18 cellular contexts compared by ENCODE assay signal in genomic region chr2:33084433-33084832, GRCh38.
DNase-seq lines count a peak whose midpoint lies in the region; ATAC-seq and TF ChIP-seq lines count a peak whose summit lies in the region.
"Had no signal": no experiment of that assay in that cellular context is flagged by ENCODE, and none has a peak within 500 bp of the region (broad histone marks: within the 10 kb centered on the region; RNA-seq: fewer than 3 reads in every experiment).

No MANE protein-coding gene starts in this region.

- H3K9ac ChIP-seq in BLaER1 treated with 17β-estradiol and CSF1 and Interleukin-3, amounts not matched to agents 10 nM and 100 nM = no peak overlapping the region
- H3K9ac ChIP-seq in neuronal stem cell (ENCODE audit: low read depth, low read length, poor library complexity) = no peak overlapping the region

- H3K9me3 ChIP-seq in BLaER1 treated with 17β-estradiol and CSF1 and Interleukin-3, amounts not matched to agents 10 nM and 100 nM (replicated peaks in 1 of 11) = peaks cover 11 to 28% (median 21%) of the 10 kb centered on the region in 11 experiments; a peak in 19 of 22 replicates
- peaks cover 0 to 5% of the 10 kb centered on the region in 2 donors for H3K9me3 ChIP-seq in neuronal stem cell (replicated peaks in 1 of 2; ENCODE audit: control insufficient read depth in 2 of 2, insufficient read depth in 1 of 2, low read depth in 1 of 2, low read length in 2 of 2)
- H3K9me3 ChIP-seq: Peyer's patch had no signal

- no peak overlapping the region for H4K8ac ChIP-seq in neuronal stem cell (ENCODE audit: low read depth, low read length)

- H3K4me2 ChIP-seq in BLaER1 treated with 17β-estradiol and CSF1 and Interleukin-3, amounts not matched to agents 10 nM and 100 nM = peak overlapping the region; percentile 0 to 52 (median 34); a peak in 17 of 22 replicates
- no peak overlapping the region for H3K4me2 ChIP-seq in neuronal stem cell (ENCODE audit: insufficient read depth, low read length, poor library complexity, severe bottlenecking)

- WGBS in neuronal stem cell (ENCODE audit: extremely low coverage in 2 of 2, insufficient read length in 2 of 2, insufficient replicate concordance in 1 of 2), 2 donors = no CpG with 5 or more reads among the region's 7 CpGs

- no peak overlapping the region for H2BK12ac ChIP-seq in neuronal stem cell (ENCODE audit: low read length)

- no peak overlapping the region for H4K91ac ChIP-seq in neuronal stem cell (ENCODE audit: low read depth, low read length, poor library complexity)

- POLR2A ChIA-PET in naive thymus-derived CD8-positive, alpha-beta T cell (lab: Charles Lee) = no interaction called here

- peak overlapping the region; percentile 36 for H2AFZ ChIP-seq in neuronal stem cell (ENCODE audit: low read length)

- ATAC-seq in naive thymus-derived CD8-positive, alpha-beta T cell = no peak
- ATAC-seq: HCT116, SK-N-SH treated with all-trans-retinoic acid at 6 μM for 48 hours had no signal

- H3K14ac ChIP-seq in neuronal stem cell (ENCODE audit: low read length) = no peak overlapping the region

- no peak for TF ChIP-seq CTCF in brain (conservative IDR thresholded peaks at IDR 0.05)

- no peak overlapping the region for H3K4ac ChIP-seq in neuronal stem cell (ENCODE audit: low read length)

- H3K36me3 Mint-ChIP-seq in brain = peaks cover 5% of the 10 kb centered on the region
- H3K36me3 Mint-ChIP-seq in naive thymus-derived CD8-positive, alpha-beta T cell = no peaks in the 10 kb centered on the region

- no peak overlapping the region for H3K23ac ChIP-seq in neuronal stem cell (ENCODE audit: low read depth, low read length, poor library complexity)

- peak overlapping the region; percentile 35 to 66 (median 54) for H3K27ac Mint-ChIP-seq in brain
- H3K27ac Mint-ChIP-seq in naive thymus-derived CD8-positive, alpha-beta T cell = no peak overlapping the region

- no peak overlapping the region for H3K18ac ChIP-seq in neuronal stem cell (ENCODE audit: low read length)

- H2AK5ac ChIP-seq in neuronal stem cell (ENCODE audit: low read depth, low read length) = no peak overlapping the region

- peaks cover 0 to 4% (median 2%) of the 10 kb centered on the region in 5 experiments for H3K9me3 Mint-ChIP-seq in brain
- H3K9me3 Mint-ChIP-seq in naive thymus-derived CD8-positive, alpha-beta T cell = peaks cover 0 to 1% (median 0%) of the 10 kb centered on the region in 9 donors

- H3K27me3 Mint-ChIP-seq in brain = no peaks in the 10 kb centered on the region
- peaks cover 2 to 29% (median 13%) of the 10 kb centered on the region in 5 donors for H3K27me3 Mint-ChIP-seq in naive thymus-derived CD8-positive, alpha-beta T cell

- peak overlapping the region in 1 of 5 experiments; percentile 49 for H3K4me3 Mint-ChIP-seq in brain
- H3K4me3 Mint-ChIP-seq in naive thymus-derived CD8-positive, alpha-beta T cell = no peak overlapping the region

- H3K79me1 ChIP-seq in neuronal stem cell (ENCODE audit: low read depth, low read length) = no peaks in the 10 kb centered on the region

- no peak overlapping the region for H3K27ac ChIP-seq in BLaER1 treated with 17β-estradiol and CSF1 and Interleukin-3, amounts not matched to agents 10 nM and 100 nM
- no peak overlapping the region for H3K27ac ChIP-seq in neuronal stem cell (replicated peaks; ENCODE audit: low read length)
- H3K27ac ChIP-seq: Peyer's patch had no signal

- H2BK15ac ChIP-seq in neuronal stem cell (ENCODE audit: low read length) = no peak overlapping the region

- peaks cover 40% of the 10 kb centered on the region for H3K4me1 Mint-ChIP-seq in brain
- peaks cover 0 to 13% (median 0%) of the 10 kb centered on the region in 4 donors for H3K4me1 Mint-ChIP-seq in naive thymus-derived CD8-positive, alpha-beta T cell

- H3K36me3 ChIP-seq in BLaER1 treated with 17β-estradiol and CSF1 and Interleukin-3, amounts not matched to agents 10 nM and 100 nM = no peaks in the 10 kb centered on the region
- H3K36me3 ChIP-seq in neuronal stem cell (replicated peaks in 1 of 2; ENCODE audit: control insufficient read depth in 2 of 2, insufficient read depth in 2 of 2, low read length in 2 of 2) = no peaks in the 10 kb centered on the region
- H3K36me3 ChIP-seq: Peyer's patch had no signal

- no peaks in the 10 kb centered on the region for H4K20me1 ChIP-seq in BLaER1 treated with 17β-estradiol and CSF1 and Interleukin-3, amounts not matched to agents 10 nM and 100 nM

- H2BK5ac ChIP-seq in neuronal stem cell (ENCODE audit: low read length) = no peak overlapping the region

- no peak overlapping the region for H2BK120ac ChIP-seq in neuronal stem cell (ENCODE audit: low read depth, low read length)

- H3K27me3 ChIP-seq in BLaER1 treated with 17β-estradiol and CSF1 and Interleukin-3, amounts not matched to agents 10 nM and 100 nM = no peaks in the 10 kb centered on the region
- H3K27me3 ChIP-seq in neuronal stem cell (ENCODE audit: control insufficient read depth in 3 of 3, insufficient read depth in 3 of 3, low read depth in 1 of 3, low read length in 3 of 3) = no peaks in the 10 kb centered on the region
- H3K27me3 ChIP-seq: Peyer's patch had no signal

- H3K4me1 ChIP-seq in BLaER1 treated with 17β-estradiol and CSF1 and Interleukin-3, amounts not matched to agents 10 nM and 100 nM = peaks cover 0 to 30% (median 22%) of the 10 kb centered on the region in 10 experiments; a peak in 16 of 20 replicates
- peaks cover 5 to 16% of the 10 kb centered on the region in 2 donors for H3K4me1 ChIP-seq in neuronal stem cell (ENCODE audit: control insufficient read depth in 2 of 2, insufficient read depth in 1 of 2, low read depth in 1 of 2, low read length in 2 of 2)

- DNase-seq in MV-4-11 (lab: John Stamatoyannopoulos, UW) (peak; percentile 10), neuronal stem cell (ENCODE audit: low spot score) (no peak), NCI-H1694 (lab: John Stamatoyannopoulos, UW) (no peak), GF-D8 (lab: John Stamatoyannopoulos, UW) (no peak)
- no peak for DNase-seq in naive thymus-derived CD8-positive, alpha-beta T cell
- no peak for DNase-seq in activated CD4-positive, alpha-beta T cell treated with anti-CD3 and anti-CD28 coated beads, Interleukin-2, amount 50 U/mL, for 4 hours
- DNase-seq: DMS79 treated with DMSO at 0.1 percent for 48 hours, NCI-H1417, NCI-H187 treated with DMSO at 0.1 percent for 48 hours, NCI-H2107, NCI-H2227 treated with DMSO at 0.1 percent for 48 hours, NCI-H510A treated with DMSO at 0.1 percent for 48 hours, NCI-H748 treated with DMSO at 0.1 percent for 48 hours, Peyer's patch had no signal

- no peak overlapping the region for H3K4me3 ChIP-seq in BLaER1 treated with 17β-estradiol and CSF1 and Interleukin-3, amounts not matched to agents 10 nM and 100 nM
- H3K4me3 ChIP-seq in neuronal stem cell (ENCODE audit: low read length in 2 of 2) = no peak overlapping the region
- H3K4me3 ChIP-seq: Peyer's patch had no signal

Comparison
In these comparisons a context has a peak if more than half of its experiments do, and no peak if none do; other contexts are left out.
1. H3K27ac Mint-ChIP-seq: peak in brain (5 of 5); none in naive thymus-derived CD8-positive, alpha-beta T cell (0 of 10).